ENCODE assay signal across 11 cellular contexts in the genomic region with DNA sequence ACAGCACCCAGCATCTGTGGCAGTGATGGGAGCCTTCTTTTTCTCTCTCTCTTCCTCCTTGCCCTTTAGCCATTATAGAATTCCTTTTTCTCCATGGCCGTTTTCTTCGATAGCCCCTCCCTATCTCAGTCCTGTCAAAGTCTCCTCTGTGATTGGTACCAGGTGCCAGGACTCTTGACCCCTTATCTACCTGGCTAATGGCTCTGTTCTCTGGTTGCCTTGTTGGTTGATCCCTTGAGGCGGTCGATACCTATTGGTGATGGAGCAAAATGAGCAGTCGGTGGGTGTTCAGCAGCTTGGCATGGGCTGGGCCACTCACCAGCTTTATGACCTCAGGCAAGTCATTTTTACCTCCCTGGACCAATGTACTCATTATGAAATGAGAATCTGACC. TPM values are rescaled to one million over a fixed set of nuclear protein-coding genes. Genes with fewer than 3 reads are reported as not detected.
DNase-seq lines count a peak whose midpoint lies in the region; ATAC-seq, FAIRE-seq and TF ChIP-seq lines count a peak whose summit lies in the region.
"Had no signal": no experiment of that assay in that cellular context is flagged by ENCODE, and none has a peak within 500 bp of the region (broad histone marks: within the 10 kb centered on the region; RNA-seq: fewer than 3 reads in every experiment).

No MANE protein-coding gene starts in this region.

- H3K27me3 ChIP-seq in small intestine (ENCODE audit: control insufficient read depth in 2 of 2, insufficient read depth in 2 of 2, low read length in 2 of 2): no peaks in the 10 kb centered on the region
- H3K27me3 ChIP-seq in adrenal gland: peaks cover 16% of the 10 kb centered on the region

- no peak for FAIRE-seq in small intestine (lab: Jason Lieb, UNC)

- H3K36me3 ChIP-seq in small intestine (ENCODE audit: control insufficient read depth in 2 of 2, insufficient read depth in 2 of 2, low read length in 2 of 2) (peaks cover 0 to 4% of the 10 kb centered on the region in 2 donors), adrenal gland (replicated peaks in 1 of 2) (no peaks in the 10 kb centered on the region)

- peak overlapping the region; percentile 24 for H3K27ac Mint-ChIP-seq in activated CD8-positive, alpha-beta memory T cell treated with anti-CD3 and anti-CD28 coated beads, Interleukin-2, amount 10 ng/mL, durations not matched to agents 7 days and 5 days
- H3K27ac Mint-ChIP-seq in T-cell: peak overlapping the region in 1 of 2 donors; percentile 25

- no peak for TF ChIP-seq POLR2A in adrenal gland (IDR thresholded peaks at IDR 0.05)

- H3K4me3 ChIP-seq in fibroblast of villous mesenchyme (ENCODE audit: low read depth, low read length) (peak overlapping the region; percentile 89), small intestine (ENCODE audit: low read depth in 1 of 2, low read length in 2 of 2) (peak overlapping the region in 1 of 2 donors; percentile 83), adrenal gland (peak overlapping the region in 1 of 4 donors; percentile 68)
- H3K4me3 ChIP-seq: mucosa of descending colon had no signal

- H3K36me3 Mint-ChIP-seq in activated CD8-positive, alpha-beta memory T cell treated with anti-CD3 and anti-CD28 coated beads, Interleukin-2, amount 10 ng/mL, durations not matched to agents 7 days and 5 days: peaks cover 29% of the 10 kb centered on the region
- no peaks in the 10 kb centered on the region for H3K36me3 Mint-ChIP-seq in T-cell

- H3K4me1 Mint-ChIP-seq in activated CD8-positive, alpha-beta memory T cell treated with anti-CD3 and anti-CD28 coated beads, Interleukin-2, amount 10 ng/mL, durations not matched to agents 7 days and 5 days: peaks cover 65% of the 10 kb centered on the region
- H3K4me1 Mint-ChIP-seq in T-cell: peaks cover 24 to 33% (median 24%) of the 10 kb centered on the region in 3 donors

- H3K4me1 ChIP-seq in small intestine (ENCODE audit: control insufficient read depth in 2 of 2, insufficient read depth in 1 of 2, low read depth in 1 of 2, low read length in 1 of 2) (peaks cover 5 to 11% of the 10 kb centered on the region in 2 donors), adrenal gland (replicated peaks in 1 of 2) (peaks cover 14 to 31% of the 10 kb centered on the region in 2 donors)

- POLR2A ChIA-PET in T-cell (lab: Charles Lee): no interaction called here

- no peaks in the 10 kb centered on the region for H3K9me3 ChIP-seq in small intestine (ENCODE audit: control insufficient read depth, low read depth)
- no peaks in the 10 kb centered on the region for H3K9me3 ChIP-seq in adrenal gland (replicated peaks in 1 of 3)
- H3K9me3 ChIP-seq: mucosa of descending colon had no signal

- DNase-seq in activated CD8-positive, alpha-beta memory T cell treated with anti-CD3 and anti-CD28 coated beads, Interleukin-2, amount 10 ng/mL, durations not matched to agents 7 days and 5 days: no peak
- no peak for DNase-seq in activated CD8-positive, alpha-beta memory T cell treated with anti-CD3 and anti-CD28 coated beads, Interleukin-2, amount 50 U/mL, for 48 hours
- DNase-seq in T-cell: no peak
- DNase-seq in fibroblast of villous mesenchyme (ENCODE audit: low read depth): no peak
- peak; percentile 79 for DNase-seq in small intestine
- DNase-seq in midbrain (lab: John Stamatoyannopoulos, UW): no peak
- no peak for DNase-seq in adrenal gland
- DNase-seq: AML-193; mucosa of descending colon; NK-92 treated with Interleukin-12 subunit alpha and Interleukin-12 subunit beta, amount 100 ng/mL, for 24 hours had no signal

- no peaks in the 10 kb centered on the region for H3K9me3 Mint-ChIP-seq in activated CD8-positive, alpha-beta memory T cell treated with anti-CD3 and anti-CD28 coated beads, Interleukin-2, amount 10 ng/mL, durations not matched to agents 7 days and 5 days (ENCODE audit: low read depth)
- H3K9me3 Mint-ChIP-seq in T-cell: no peaks in the 10 kb centered on the region

- H3K27me3 Mint-ChIP-seq in activated CD8-positive, alpha-beta memory T cell treated with anti-CD3 and anti-CD28 coated beads, Interleukin-2, amount 10 ng/mL, durations not matched to agents 7 days and 5 days: peaks cover 19% of the 10 kb centered on the region
- H3K27me3 Mint-ChIP-seq in T-cell: peaks cover 38 to 49% of the 10 kb centered on the region in 2 donors

- no peak for ATAC-seq in activated CD8-positive, alpha-beta memory T cell treated with anti-CD3 and anti-CD28 coated beads, Interleukin-2, amount 10 ng/mL, durations not matched to agents 7 days and 5 days
- no peak for ATAC-seq in T-cell (replicated peaks in 1 of 4)
- ATAC-seq in HG02759 (IDR thresholded peaks at IDR 0.05; ENCODE audit: unreplicated experiment): no peak
- ATAC-seq: mucosa of descending colon had no signal

- intact Hi-C loops in adrenal gland (cut with DNase I): no loop called here

- peak overlapping the region; percentile 90 for H3K4me3 Mint-ChIP-seq in activated CD8-positive, alpha-beta memory T cell treated with anti-CD3 and anti-CD28 coated beads, Interleukin-2, amount 10 ng/mL, durations not matched to agents 7 days and 5 days
- peak overlapping the region in 2 of 3 donors; percentile 58 to 86 for H3K4me3 Mint-ChIP-seq in T-cell

- H3K27ac ChIP-seq in small intestine (ENCODE audit: low read depth in 1 of 2, low read length in 1 of 2): peak overlapping the region in 1 of 2 donors; percentile 37
- H3K27ac ChIP-seq in adrenal gland: no peak overlapping the region

- CTCF ChIA-PET in activated CD8-positive, alpha-beta memory T cell treated with anti-CD3 and anti-CD28 coated beads, Interleukin-2, amount 10 ng/mL, durations not matched to agents 7 days and 5 days (lab: Charles Lee): interaction anchor here (0.9 to 3.0 kb wide), 2 partner anchors 55 to 133 kb away, joined by 6 to 17 read pairs; no protein-coding TSS in a partner anchor
- CTCF ChIA-PET in T-cell (lab: Charles Lee): no interaction called here

- TF ChIP-seq CTCF in fibroblast of villous mesenchyme (IDR thresholded peaks at IDR 0.05; ENCODE audit: insufficient read depth, low read depth, low read length): no peak
- no peak for TF ChIP-seq CTCF in adrenal gland (IDR thresholded peaks at IDR 0.05)

- 48 to 84% (median 48%) methylated on average over 5 of the region's 5 CpGs for WGBS in small intestine, 3 donors
- WGBS in adrenal gland, 4 donors: 84 to 97% (median 91%) methylated on average over 5 of the region's 5 CpGs

RNA-seq across cellular contexts. Expression of a gene that starts 2.0 kb away (rescaled TPM):
- total RNA-seq in activated CD8-positive, alpha-beta memory T cell treated with anti-CD3 and anti-CD28 coated beads, Interleukin-2, amount 10 ng/mL, durations not matched to agents 7 days and 5 days: 10 to 100 TPM; 21.3 to 36.5 TPM
- total RNA-seq in T-cell (10 to 100 TPM in 2 of 5 donors, 1 to 10 TPM in 3; 1.5 to 20.1 (median 3.1) TPM), fibroblast of villous mesenchyme (12.9 and 20.3 TPM in 2 replicates), adrenal gland (10 to 100 TPM in 3 of 8 donors, 1 to 10 TPM in 5; 3.6 to 13.4 (median 8.1) TPM)
- polyA plus RNA-seq in small intestine (10 to 100 TPM; 20.8 to 30.3 (median 27.1) TPM), adrenal gland (10 to 100 TPM; 13.4 to 19.7 (median 14.5) TPM)
